8 cellular contexts compared by ENCODE assay signal in the genomic region with DNA sequence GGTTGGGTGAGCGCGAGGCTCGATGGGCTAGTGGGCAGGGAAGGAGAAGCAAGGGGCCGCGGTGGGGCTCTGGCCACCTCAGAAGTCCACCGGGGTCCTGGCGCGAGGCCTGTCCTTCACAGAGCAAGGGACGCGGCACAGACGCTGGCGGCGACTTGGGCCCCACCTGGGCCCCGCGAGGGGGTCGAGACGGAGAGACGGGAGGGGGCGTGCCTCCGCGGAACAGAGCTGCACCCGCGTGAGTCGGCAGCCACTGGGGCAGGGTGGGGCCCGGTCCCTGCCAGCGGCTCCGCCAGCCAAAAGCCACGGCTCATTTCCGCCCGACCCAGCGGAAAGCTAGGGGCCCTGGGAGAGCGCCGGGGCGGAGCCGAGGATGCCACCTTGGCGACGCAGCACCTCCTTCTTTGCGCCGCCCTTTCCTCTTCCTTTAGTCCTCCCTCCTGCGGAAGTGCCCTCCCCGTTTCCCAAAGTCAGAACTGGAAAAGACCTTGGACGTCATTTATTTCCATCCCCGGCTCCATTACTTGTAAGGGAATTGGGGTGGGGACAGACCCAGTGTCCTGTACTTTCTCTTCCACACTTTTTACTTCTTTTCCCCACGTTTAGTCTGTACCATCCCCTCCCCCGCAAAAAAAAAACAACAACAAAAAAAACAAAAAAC. TPM values are rescaled to one million over a fixed set of nuclear protein-coding genes. Genes with fewer than 3 reads are reported as not detected.
A peak's percentile ranks its signal among the peaks of the same experiment; 100 is the strongest.
DNase-seq lines count a peak whose midpoint lies in the region; ATAC-seq and TF ChIP-seq lines count a peak whose summit lies in the region.

A gene (minus strand): TSS at position 307 of the 661 bp plus-strand sequence. CDS start 1,063 bp downstream, outside the sequence.

- peak in 2 of 4 donors; percentile 47 to 89 for TF ChIP-seq POLR2A in upper lobe of left lung (IDR thresholded peaks at IDR 0.05)

- H3K36me3 ChIP-seq in heart right ventricle (peaks cover 0 to 58% (median 14%) of the 10 kb centered on the region in 9 donors), upper lobe of left lung (peaks cover 4 to 41% (median 28%) of the 10 kb centered on the region in 4 donors)

- H3K9me3 ChIP-seq in heart right ventricle (no peaks in the 10 kb centered on the region), upper lobe of left lung (no peaks in the 10 kb centered on the region)

- H3K27me3 ChIP-seq in heart right ventricle (no peaks in the 10 kb centered on the region), upper lobe of left lung (no peaks in the 10 kb centered on the region)

- intact Hi-C loops in T-helper 1 cell treated with Interleukin-12 subunit alpha and Interleukin-12 subunit beta and Interleukin-4 antibody, amounts not matched to agents 30 ng/mL and 1 ng/mL, for 36 hours (cut with micrococcal nuclease): loop anchor here (1.0 to 10.0 kb wide), 13 partner anchors 32 to 1191 kb away; a partner anchor contains a TSS
- intact Hi-C loops in heart right ventricle (cut with DNase I) (loop anchor here in 6 of 10 donors (2.0 to 10.0 kb wide), 6 partner anchors 36 to 149 kb away; a partner anchor contains a TSS), posterior vena cava (cut with DNase I) (no loop called here)

- peak; percentile 98 for DNase-seq in GM13976 (ENCODE audit: low spot score)
- peak; percentile 83 for DNase-seq in NCI-H1694 (lab: John Stamatoyannopoulos, UW)
- peak; percentile 94 for DNase-seq in amniotic epithelial cell (ENCODE audit: low read depth)
- DNase-seq in heart right ventricle: peak; percentile 93 to 94
- peak; percentile 98 for DNase-seq in posterior vena cava (ENCODE audit: low spot score)
- peak; percentile 96 for DNase-seq in upper lobe of left lung

- TF ChIP-seq CTCF in GM13976 (IDR thresholded peaks at IDR 0.05; ENCODE audit: borderline replicate concordance, control extremely low read depth, extremely low read depth, insufficient read depth, missing control alignments): no peak
- peak in 2 of 9 donors; percentile 3 to 20 for TF ChIP-seq CTCF in heart right ventricle (IDR thresholded peaks at IDR 0.05)
- TF ChIP-seq CTCF in upper lobe of left lung (IDR thresholded peaks at IDR 0.05): peak in 2 of 6 experiments; percentile 5 to 12

- peak; percentile 76 for ATAC-seq in HG02852 (IDR thresholded peaks at IDR 0.05; ENCODE audit: unreplicated experiment)
- ATAC-seq in heart right ventricle: peak; percentile 94 to 97 (median 96)
- peak; percentile 97 for ATAC-seq in upper lobe of left lung (ENCODE audit: low FRiP score in 2 of 2)

- H3K4me3 ChIP-seq in heart right ventricle (peak within 1 kb of the TSS; percentile 40 to 78 (median 64)), upper lobe of left lung (peak within 1 kb of the TSS; percentile 62 to 89 (median 71))

- TF ChIP-seq EP300 in upper lobe of left lung (IDR thresholded peaks at IDR 0.05): peak in 1 of 4 donors; percentile 37

- peaks cover 4 to 36% (median 26%) of the 10 kb centered on the region in 9 donors for H3K4me1 ChIP-seq in heart right ventricle
- peaks cover 23 to 34% (median 25%) of the 10 kb centered on the region in 4 donors for H3K4me1 ChIP-seq in upper lobe of left lung

- in situ Hi-C loops in GM13976 (cut with MboI; ENCODE audit: low sequenced_read_pairs, unreplicated experiment): no loop called here

- H3K27ac ChIP-seq in heart right ventricle (peak within 1 kb of the TSS; percentile 63 to 98 (median 96)), upper lobe of left lung (peak within 1 kb of the TSS; percentile 83 to 94 (median 90))

- 1 to 2% methylated on average over 44 to 45 of the region's 45 CpGs for WGBS in heart right ventricle, 2 donors
- WGBS in upper lobe of left lung, 2 donors: 2 to 4% methylated on average over 16 to 42 of the region's 45 CpGs

RNA-seq across cellular contexts. Expression of the gene that starts here (rescaled TPM):
- total RNA-seq in T-helper 1 cell treated with Interleukin-12 subunit alpha and Interleukin-12 subunit beta and Interleukin-4 antibody, amounts not matched to agents 30 ng/mL and 1 ng/mL, for 36 hours: 12.0 and 13.0 TPM in 2 replicates
- total RNA-seq in heart right ventricle (10 to 100 TPM in 2 of 10 donors, 1 to 10 TPM in 8; 7.1 to 11.2 (median 8.6) TPM), posterior vena cava (1 to 10 TPM; 9.3 to 9.9 TPM), upper lobe of left lung (10 to 100 TPM; 16.0 to 35.6 (median 20.4) TPM)
- 1 to 10 TPM; 4.2 to 5.6 TPM for polyA plus RNA-seq in heart right ventricle

Comparison
In these comparisons a context has a peak if more than half of its experiments do, and no peak if none do; other contexts are left out.
1. Peak in every context shown above with its lines: DNase-seq, ATAC-seq, H3K4me3 ChIP-seq and H3K27ac ChIP-seq.
2. intact Hi-C loops: an anchor here in T-helper 1 cell treated with Interleukin-12 subunit alpha and Interleukin-12 subunit beta and Interleukin-4 antibody, amounts not matched to agents 30 ng/mL and 1 ng/mL, for 36 hours (1.0 to 10.0 kb wide) and heart right ventricle (2.0 to 10.0 kb wide); none called in posterior vena cava.